ENCODE assay signal across 7 cellular contexts in genomic region chr2:135744761-135745314, GRCh38. TPM values are rescaled to one million over a fixed set of nuclear protein-coding genes. Genes with fewer than 3 reads are reported as not detected.
DNase-seq lines count a peak whose midpoint lies in the region; ATAC-seq lines count a peak whose summit lies in the region.

No MANE protein-coding gene starts in this region.

- POLR2A ChIA-PET in T-cell (lab: Charles Lee): interaction anchor here (0.6 to 1.5 kb wide), 4 partner anchors 11 to 131 kb away, joined by 3 to 5 read pairs (median 4); partner anchors contain the start of gene MCM6 (in 1 of the 2)

- peaks cover 0 to 4% (median 3%) of the 10 kb centered on the region in 3 donors for H3K9me3 Mint-ChIP-seq in T-cell
- no peaks in the 10 kb centered on the region for H3K9me3 Mint-ChIP-seq in stimulated activated effector memory CD8-positive, alpha-beta T cell treated with anti-CD3 and anti-CD28 coated beads, Interleukin-12 subunit alpha, Interleukin-12 subunit beta, amount 100 ng/mL, for 72 hours

- DNase-seq in GM04504 (ENCODE audit: low read depth) (peak; percentile 8), T-cell (peak in 7 of 34 experiments; percentile 3 to 20 (median 11)), fibroblast of peridontal ligament (ENCODE audit: extremely low read depth) (peak; percentile 16)
- no peak for DNase-seq in stimulated activated effector memory CD8-positive, alpha-beta T cell treated with anti-CD3 and anti-CD28 coated beads, Interleukin-12 subunit alpha, Interleukin-12 subunit beta, amount 100 ng/mL, for 72 hours (ENCODE audit: low spot score in 2 of 2)

- CTCF ChIA-PET in T-cell (lab: Charles Lee): interaction anchor here (0.6 to 2.6 kb wide), 6 partner anchors 35 to 704 kb away, joined by 3 to 9 read pairs (median 3); no protein-coding TSS in a partner anchor

- H3K36me3 Mint-ChIP-seq in T-cell: peaks cover 36% of the 10 kb centered on the region
- peaks cover 73% of the 10 kb centered on the region for H3K36me3 Mint-ChIP-seq in stimulated activated effector memory CD8-positive, alpha-beta T cell treated with anti-CD3 and anti-CD28 coated beads, Interleukin-12 subunit alpha, Interleukin-12 subunit beta, amount 100 ng/mL, for 72 hours

- H3K27me3 Mint-ChIP-seq in T-cell: no peaks in the 10 kb centered on the region

- peak overlapping the region; percentile 2 to 55 (median 43) for H3K4me3 Mint-ChIP-seq in T-cell
- peak overlapping the region; percentile 89 for H3K4me3 Mint-ChIP-seq in stimulated activated effector memory CD8-positive, alpha-beta T cell treated with anti-CD3 and anti-CD28 coated beads, Interleukin-12 subunit alpha, Interleukin-12 subunit beta, amount 100 ng/mL, for 72 hours

- H3K27ac Mint-ChIP-seq in T-cell: no peak overlapping the region
- peak overlapping the region; percentile 23 for H3K27ac Mint-ChIP-seq in stimulated activated effector memory CD8-positive, alpha-beta T cell treated with anti-CD3 and anti-CD28 coated beads, Interleukin-12 subunit alpha, Interleukin-12 subunit beta, amount 100 ng/mL, for 72 hours

- ATAC-seq in HG03354 (IDR thresholded peaks at IDR 0.05; ENCODE audit: poor library complexity, severe bottlenecking, unreplicated experiment) (peak; percentile 27), T-cell (replicated peaks in 1 of 4) (no peak), HG03521 (IDR thresholded peaks at IDR 0.05; ENCODE audit: unreplicated experiment) (no peak), GM18511 (IDR thresholded peaks at IDR 0.05; ENCODE audit: unreplicated experiment) (no peak)
- ATAC-seq in stimulated activated effector memory CD8-positive, alpha-beta T cell treated with anti-CD3 and anti-CD28 coated beads, Interleukin-12 subunit alpha, Interleukin-12 subunit beta, amount 100 ng/mL, for 72 hours: no peak

- peaks cover 52 to 57% (median 56%) of the 10 kb centered on the region in 3 donors for H3K4me1 Mint-ChIP-seq in T-cell
- peaks cover 29% of the 10 kb centered on the region for H3K4me1 Mint-ChIP-seq in stimulated activated effector memory CD8-positive, alpha-beta T cell treated with anti-CD3 and anti-CD28 coated beads, Interleukin-12 subunit alpha, Interleukin-12 subunit beta, amount 100 ng/mL, for 72 hours

RNA-seq across cellular contexts. Expression of gene UBXN4, which starts 3.2 kb away (rescaled TPM):
- 100 to 1,000 TPM in 4 of 5 donors, 10 to 100 TPM in 1; 96.6 to 140 (median 121) TPM for total RNA-seq in T-cell

Comparison
In these comparisons a context has a peak if more than half of its experiments do, and no peak if none do; other contexts are left out.
1. DNase-seq: peak in GM04504 (single experiment) and fibroblast of peridontal ligament (single experiment); none in stimulated activated effector memory CD8-positive, alpha-beta T cell treated with anti-CD3 and anti-CD28 coated beads, Interleukin-12 subunit alpha, Interleukin-12 subunit beta, amount 100 ng/mL, for 72 hours (0 of 2).